10 cellular contexts compared by ENCODE assay signal in genomic region chrX:65406532-65406931, GRCh38.
DNase-seq lines count a peak whose midpoint lies in the region; ATAC-seq, FAIRE-seq and TF ChIP-seq lines count a peak whose summit lies in the region.
"Had no signal": no experiment of that assay in that cellular context is flagged by ENCODE, and none has a peak within 500 bp of the region (broad histone marks: within the 10 kb centered on the region; RNA-seq: fewer than 3 reads in every experiment).

No MANE protein-coding gene starts in this region.

- H3K27me3 ChIP-seq in cardiac muscle cell, result peaks cover 31% of the 10 kb centered on the region

- H3K9me3 Mint-ChIP-seq in activated naive CD8-positive, alpha-beta T cell treated with anti-CD3 and anti-CD28 coated beads, Interleukin-2, amount 10 ng/mL, durations not matched to agents 7 days and 5 days, result no peaks in the 10 kb centered on the region
- peaks cover 0 to 3% of the 10 kb centered on the region in 2 donors for H3K9me3 Mint-ChIP-seq in natural killer cell

- H3K36me3 ChIP-seq in cardiac muscle cell, result no peaks in the 10 kb centered on the region

- FAIRE-seq in urothelium cell line (lab: Jason Lieb, UNC), result no peak
- FAIRE-seq: frontal cortex had no signal

- TF ChIP-seq CTCF in cardiac muscle cell (IDR thresholded peaks at IDR 0.05; ENCODE audit: low read depth, low read length) (no peak), natural killer cell (IDR thresholded peaks at IDR 0.05) (no peak)

- no peak overlapping the region for H3K27ac ChIP-seq in cardiac muscle cell

- H3K4me1 Mint-ChIP-seq in activated naive CD8-positive, alpha-beta T cell treated with anti-CD3 and anti-CD28 coated beads, Interleukin-2, amount 10 ng/mL, durations not matched to agents 7 days and 5 days, result peaks cover 1% of the 10 kb centered on the region
- no peaks in the 10 kb centered on the region for H3K4me1 Mint-ChIP-seq in natural killer cell

- H3K4me3 ChIP-seq in cardiac muscle cell, result peak overlapping the region; percentile 19

- peak overlapping the region; percentile 72 for H3K4me3 Mint-ChIP-seq in activated naive CD8-positive, alpha-beta T cell treated with anti-CD3 and anti-CD28 coated beads, Interleukin-2, amount 10 ng/mL, durations not matched to agents 7 days and 5 days
- H3K4me3 Mint-ChIP-seq in natural killer cell, result peak overlapping the region; percentile 73

- H3K9me3 ChIP-seq in cardiac muscle cell (ENCODE audit: low read depth), result no peaks in the 10 kb centered on the region

- POLR2A ChIA-PET in activated naive CD8-positive, alpha-beta T cell treated with anti-CD3 and anti-CD28 coated beads, Interleukin-2, amount 10 ng/mL, durations not matched to agents 7 days and 5 days (lab: Charles Lee), result interaction anchor here (0.7 kb wide), 1 partner anchor 430 kb away, joined by 4 read pairs; the partner anchor contains the start of gene ZC4H2

- H3K36me3 Mint-ChIP-seq in activated naive CD8-positive, alpha-beta T cell treated with anti-CD3 and anti-CD28 coated beads, Interleukin-2, amount 10 ng/mL, durations not matched to agents 7 days and 5 days, result no peaks in the 10 kb centered on the region
- H3K36me3 Mint-ChIP-seq in natural killer cell, result peaks cover 6% of the 10 kb centered on the region

- DNase-seq in cardiac muscle cell (ENCODE audit: low read depth in 1 of 2, low spot score in 1 of 2) (peak in 1 of 2 donors; percentile 18), Right ventricle myocardium inferior (ENCODE audit: missing footprints) (no peak), natural killer cell (no peak), urothelium cell line (ENCODE audit: low spot score) (peak; percentile 58), inferior parietal cortex (ENCODE audit: extremely low spot score) (no peak)
- DNase-seq in activated naive CD8-positive, alpha-beta T cell treated with anti-CD3 and anti-CD28 coated beads, Interleukin-2, amount 10 ng/mL, durations not matched to agents 7 days and 5 days, result peak; percentile 56
- DNase-seq: NCI-H1105 treated with DMSO at 0.1 percent for 48 hours had no signal

- no peak for ATAC-seq in Right ventricle myocardium inferior
- ATAC-seq in activated naive CD8-positive, alpha-beta T cell treated with anti-CD3 and anti-CD28 coated beads, Interleukin-2, amount 10 ng/mL, durations not matched to agents 7 days and 5 days (ENCODE audit: low read depth), result peak; percentile 64
- no peak for ATAC-seq in natural killer cell
- no peak for ATAC-seq in GM18519 (IDR thresholded peaks at IDR 0.05; ENCODE audit: low FRiP score, unreplicated experiment)
- no peak for ATAC-seq in HG03095 (IDR thresholded peaks at IDR 0.05; ENCODE audit: unreplicated experiment)

- H3K27me3 Mint-ChIP-seq in activated naive CD8-positive, alpha-beta T cell treated with anti-CD3 and anti-CD28 coated beads, Interleukin-2, amount 10 ng/mL, durations not matched to agents 7 days and 5 days, result peaks cover 19% of the 10 kb centered on the region
- H3K27me3 Mint-ChIP-seq in natural killer cell (ENCODE audit: low read depth in 2 of 2), result peaks cover 24 to 38% of the 10 kb centered on the region in 2 donors

- H3K27ac Mint-ChIP-seq in activated naive CD8-positive, alpha-beta T cell treated with anti-CD3 and anti-CD28 coated beads, Interleukin-2, amount 10 ng/mL, durations not matched to agents 7 days and 5 days, result no peak overlapping the region
- no peak overlapping the region for H3K27ac Mint-ChIP-seq in natural killer cell

- intact Hi-C loops in Right ventricle myocardium inferior (cut with DNase I) (no loop called here), natural killer cell (cut with micrococcal nuclease) (no loop called here)

- H3K4me1 ChIP-seq in cardiac muscle cell (ENCODE audit: low read depth), result no peaks in the 10 kb centered on the region

Comparison
In these comparisons a context has a peak if more than half of its experiments do, and no peak if none do; other contexts are left out.
1. DNase-seq: peak in activated naive CD8-positive, alpha-beta T cell treated with anti-CD3 and anti-CD28 coated beads, Interleukin-2, amount 10 ng/mL, durations not matched to agents 7 days and 5 days (single experiment) and urothelium cell line (single experiment); none in Right ventricle myocardium inferior (single experiment), natural killer cell (single experiment) and inferior parietal cortex (single experiment).